8 cellular contexts compared by ENCODE assay signal in the genomic region with DNA sequence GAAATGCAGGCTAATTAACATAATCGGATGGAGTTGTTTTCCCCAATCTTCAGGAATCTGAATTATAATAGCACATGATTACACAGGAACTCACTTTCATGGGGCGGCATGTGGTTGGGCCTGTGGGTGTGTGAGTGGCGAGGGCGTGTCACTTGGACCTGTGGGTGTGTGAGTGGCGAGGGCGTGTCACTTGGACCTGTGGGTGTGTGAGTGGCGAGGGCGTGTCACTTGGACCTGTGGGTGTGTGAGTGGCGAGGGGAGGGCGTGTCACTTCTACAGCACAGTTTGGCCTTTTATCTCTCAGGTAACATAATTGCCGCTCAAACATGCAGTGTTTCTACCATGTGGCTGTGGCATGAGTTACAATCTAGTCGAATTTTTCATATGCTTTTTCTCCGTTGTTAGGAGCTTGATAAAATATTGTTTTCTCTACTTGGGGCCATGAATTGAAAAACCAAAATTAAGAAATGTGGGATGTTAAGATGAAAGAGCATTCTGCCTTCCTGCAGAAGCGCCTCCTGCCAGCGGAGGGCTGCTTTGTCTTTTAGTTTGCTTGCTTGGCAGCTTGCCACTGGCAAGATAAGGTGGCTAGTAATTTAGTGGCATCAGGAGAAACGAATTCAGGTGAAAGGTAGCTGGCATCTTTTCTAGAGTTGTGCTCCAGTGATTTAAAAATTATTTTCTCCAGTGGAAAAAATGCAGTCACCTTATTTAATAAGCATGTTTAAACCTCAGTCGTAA. TPM values are rescaled to one million over a fixed set of nuclear protein-coding genes. Genes with fewer than 3 reads are reported as not detected.
A peak's percentile ranks its signal among the peaks of the same experiment; 100 is the strongest.
DNase-seq lines count a peak whose midpoint lies in the region; ATAC-seq and TF ChIP-seq lines count a peak whose summit lies in the region.

No MANE protein-coding gene starts in this region.

- no peaks in the 10 kb centered on the region for H3K27me3 Mint-ChIP-seq in activated CD8-positive, alpha-beta T cell treated with anti-CD3 and anti-CD28 coated beads for 36 hours
- H3K27me3 Mint-ChIP-seq in glutamatergic neuron (ENCODE audit: unreplicated experiment) (no peaks in the 10 kb centered on the region), chondrocyte (ENCODE audit: low read depth) (no peaks in the 10 kb centered on the region)

- H3K4me2 ChIP-seq in BLaER1: 0 out of 2 replicates have a peak overlapping the region, but pooled peaks have one; percentile 46

- peak; percentile 14 for TF ChIP-seq CTCF in activated CD8-positive, alpha-beta T cell treated with anti-CD3 and anti-CD28 coated beads for 36 hours (IDR thresholded peaks at IDR 0.05)
- no peak for TF ChIP-seq CTCF in glutamatergic neuron (IDR thresholded peaks at IDR 0.05; ENCODE audit: partially characterized antibody, unreplicated experiment)
- TF ChIP-seq CTCF in GM10266 (IDR thresholded peaks at IDR 0.05; ENCODE audit: control insufficient read depth, insufficient read depth, low read depth, missing control alignments): no peak
- no peak for TF ChIP-seq CTCF in chondrocyte (IDR thresholded peaks at IDR 0.05)

- no peaks in the 10 kb centered on the region for H3K9me3 ChIP-seq in BLaER1

- H3K27ac Mint-ChIP-seq in activated CD8-positive, alpha-beta T cell treated with anti-CD3 and anti-CD28 coated beads for 36 hours: peak overlapping the region; percentile 22
- peak overlapping the region; percentile 31 for H3K27ac Mint-ChIP-seq in glutamatergic neuron (ENCODE audit: unreplicated experiment)
- H3K27ac Mint-ChIP-seq in chondrocyte (ENCODE audit: unreplicated experiment): no peak overlapping the region

- no peak for ATAC-seq in activated CD8-positive, alpha-beta T cell treated with anti-CD3 and anti-CD28 coated beads for 36 hours
- no peak for ATAC-seq in GM21619 (IDR thresholded peaks at IDR 0.05; ENCODE audit: unreplicated experiment)

- CTCF ChIA-PET in activated CD8-positive, alpha-beta T cell treated with anti-CD3 and anti-CD28 coated beads for 36 hours (lab: Charles Lee): interaction anchor here (1.0 to 9.3 kb wide), 7 partner anchors 10 to 236 kb away, joined by 3 to 151 read pairs (median 22); no protein-coding TSS in a partner anchor

- DNase-seq in LoVo (ENCODE audit: low spot score): peak; percentile 69
- no peak for DNase-seq in activated CD8-positive, alpha-beta T cell treated with anti-CD3 and anti-CD28 coated beads for 36 hours
- DNase-seq in glutamatergic neuron: no peak
- no peak for DNase-seq in T1000 (lab: John Stamatoyannopoulos, UW)
- DNase-seq in GM10266 (ENCODE audit: extremely low spot score): no peak
- no peak for DNase-seq in chondrocyte (ENCODE audit: low spot score)

- peaks cover 52% of the 10 kb centered on the region for H3K4me1 ChIP-seq in BLaER1

- no peaks in the 10 kb centered on the region for H3K9me3 Mint-ChIP-seq in activated CD8-positive, alpha-beta T cell treated with anti-CD3 and anti-CD28 coated beads for 36 hours
- H3K9me3 Mint-ChIP-seq in glutamatergic neuron (ENCODE audit: unreplicated experiment) (peaks cover 3% of the 10 kb centered on the region), chondrocyte (ENCODE audit: low read depth) (no peaks in the 10 kb centered on the region)

- H3K36me3 Mint-ChIP-seq in activated CD8-positive, alpha-beta T cell treated with anti-CD3 and anti-CD28 coated beads for 36 hours (ENCODE audit: low read depth): peaks cover 23% of the 10 kb centered on the region
- H3K36me3 Mint-ChIP-seq in glutamatergic neuron (ENCODE audit: unreplicated experiment) (no peaks in the 10 kb centered on the region), chondrocyte (ENCODE audit: low read depth) (no peaks in the 10 kb centered on the region)

- H3K36me3 ChIP-seq in BLaER1: peaks cover 63% of the 10 kb centered on the region

- POLR2A ChIA-PET in activated CD8-positive, alpha-beta T cell treated with anti-CD3 and anti-CD28 coated beads for 36 hours (lab: Charles Lee): no interaction called here

- H3K4me3 ChIP-seq in BLaER1: no peak overlapping the region

- no peaks in the 10 kb centered on the region for H3K27me3 ChIP-seq in BLaER1

- peaks cover 100% of the 10 kb centered on the region for H4K20me1 ChIP-seq in BLaER1

- intact Hi-C loops in activated CD8-positive, alpha-beta T cell treated with anti-CD3 and anti-CD28 coated beads for 36 hours (cut with micrococcal nuclease): no loop called here

- peaks cover 53% of the 10 kb centered on the region for H3K4me1 Mint-ChIP-seq in activated CD8-positive, alpha-beta T cell treated with anti-CD3 and anti-CD28 coated beads for 36 hours (ENCODE audit: low read depth)
- H3K4me1 Mint-ChIP-seq in glutamatergic neuron (ENCODE audit: low read depth, unreplicated experiment) (peaks cover 55% of the 10 kb centered on the region), chondrocyte (ENCODE audit: low read depth) (peaks cover 55% of the 10 kb centered on the region)

- no peak overlapping the region for H3K4me3 Mint-ChIP-seq in activated CD8-positive, alpha-beta T cell treated with anti-CD3 and anti-CD28 coated beads for 36 hours
- H3K4me3 Mint-ChIP-seq in glutamatergic neuron (ENCODE audit: unreplicated experiment) (peak overlapping the region; percentile 21), chondrocyte (ENCODE audit: unreplicated experiment) (no peak overlapping the region)

- no peak overlapping the region for H3K27ac ChIP-seq in BLaER1

- no peak overlapping the region for H3K9ac ChIP-seq in BLaER1

RNA-seq across cellular contexts. Expression of a gene that starts 36.2 kb away (rescaled TPM):
- 100 to 1,000 TPM; 116 TPM for total RNA-seq in activated CD8-positive, alpha-beta T cell treated with anti-CD3 and anti-CD28 coated beads for 36 hours
- total RNA-seq in glutamatergic neuron (ENCODE audit: unreplicated experiment) (100 TPM), chondrocyte (43.0 to 59.3 TPM (median 43.4 TPM) in 3 replicates)
